23 cellular contexts compared by ENCODE assay signal in the genomic region with DNA sequence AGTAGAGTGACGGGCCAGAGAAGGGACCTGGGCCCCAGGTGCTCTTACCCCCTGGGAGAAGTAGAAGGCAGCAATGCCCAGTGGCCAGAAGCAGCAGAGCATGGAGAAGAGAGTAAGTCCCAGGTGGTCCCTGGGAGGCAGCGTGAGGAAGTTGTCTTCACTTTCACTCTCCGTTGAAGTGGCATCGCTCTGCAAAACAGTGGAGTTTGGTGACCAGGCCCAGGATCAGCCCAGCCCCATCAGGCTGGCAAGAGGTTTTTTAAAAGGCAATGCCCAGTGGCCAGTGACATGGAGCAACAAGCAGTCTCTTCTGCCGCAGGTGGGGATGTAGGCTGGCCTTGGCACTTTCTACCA. TPM values are rescaled to one million over a fixed set of nuclear protein-coding genes. Genes with fewer than 3 reads are reported as not detected.
"Had no signal": no experiment of that assay in that cellular context is flagged by ENCODE, and none has a peak within 500 bp of the region (broad histone marks: within the 10 kb centered on the region; RNA-seq: fewer than 3 reads in every experiment).

No MANE protein-coding gene starts in this region.

- H3K4me3 Mint-ChIP-seq: activated CD4-positive, alpha-beta memory T cell treated with anti-CD3 and anti-CD28 coated beads for 36 hours; activated CD4-positive, alpha-beta T cell treated with anti-CD3 and anti-CD28 coated beads, Interleukin-2, amount 10 ng/mL, durations not matched to agents 24 days and 14 days; activated naive CD8-positive, alpha-beta T cell treated with anti-CD3 and anti-CD28 coated beads, Interleukin-2, amount 10 ng/mL, durations not matched to agents 7 days and 5 days; activated T-helper 17 cell treated with anti-CD3 and anti-CD28 coated beads, Interleukin-2, amount 50 U/mL, for 72 hours; T-helper 1 cell treated with Interleukin-12 subunit alpha and Interleukin-12 subunit beta and Interleukin-4 antibody, amounts not matched to agents 30 μg/mL and 1 μg/mL, for 36 hours had no signal

- H3K27ac Mint-ChIP-seq: activated CD4-positive, alpha-beta memory T cell treated with anti-CD3 and anti-CD28 coated beads for 36 hours; activated CD4-positive, alpha-beta T cell treated with anti-CD3 and anti-CD28 coated beads, Interleukin-2, amount 10 ng/mL, durations not matched to agents 24 days and 14 days; activated naive CD8-positive, alpha-beta T cell treated with anti-CD3 and anti-CD28 coated beads, Interleukin-2, amount 10 ng/mL, durations not matched to agents 7 days and 5 days; activated T-helper 17 cell treated with anti-CD3 and anti-CD28 coated beads, Interleukin-2, amount 50 U/mL, for 72 hours; T-helper 1 cell treated with Interleukin-12 subunit alpha and Interleukin-12 subunit beta and Interleukin-4 antibody, amounts not matched to agents 30 μg/mL and 1 μg/mL, for 36 hours had no signal

- H3K9me3 ChIP-seq: adrenal gland, MG63 had no signal

- H3K27me3 ChIP-seq: adrenal gland, MG63 had no signal

- H3K27me3 Mint-ChIP-seq: activated CD4-positive, alpha-beta memory T cell treated with anti-CD3 and anti-CD28 coated beads for 36 hours; activated CD4-positive, alpha-beta T cell treated with anti-CD3 and anti-CD28 coated beads, Interleukin-2, amount 10 ng/mL, durations not matched to agents 24 days and 14 days had no signal

- H3K4me3 ChIP-seq: adrenal gland, MG63, PC-9 had no signal

- H3K27ac ChIP-seq: adrenal gland, KMS-11, PC-9 had no signal

- H3K36me3 Mint-ChIP-seq: activated CD4-positive, alpha-beta memory T cell treated with anti-CD3 and anti-CD28 coated beads for 36 hours; activated naive CD8-positive, alpha-beta T cell treated with anti-CD3 and anti-CD28 coated beads, Interleukin-2, amount 10 ng/mL, durations not matched to agents 7 days and 5 days had no signal

- H3K4me1 ChIP-seq: adrenal gland had no signal

- H3K4me1 Mint-ChIP-seq: activated T-helper 17 cell treated with anti-CD3 and anti-CD28 coated beads, Interleukin-2, amount 50 U/mL, for 72 hours had no signal

- H3K9me3 Mint-ChIP-seq: activated CD4-positive, alpha-beta memory T cell treated with anti-CD3 and anti-CD28 coated beads for 36 hours; activated CD4-positive, alpha-beta T cell treated with anti-CD3 and anti-CD28 coated beads, Interleukin-2, amount 10 ng/mL, durations not matched to agents 24 days and 14 days; activated naive CD8-positive, alpha-beta T cell treated with anti-CD3 and anti-CD28 coated beads, Interleukin-2, amount 10 ng/mL, durations not matched to agents 7 days and 5 days; activated T-helper 17 cell treated with anti-CD3 and anti-CD28 coated beads, Interleukin-2, amount 50 U/mL, for 72 hours; T-helper 1 cell treated with Interleukin-12 subunit alpha and Interleukin-12 subunit beta and Interleukin-4 antibody, amounts not matched to agents 30 μg/mL and 1 μg/mL, for 36 hours had no signal

- DNase-seq: activated CD4-positive, alpha-beta memory T cell treated with anti-CD3 and anti-CD28 coated beads for 36 hours; activated CD4-positive, alpha-beta T cell treated with anti-CD3 and anti-CD28 coated beads for 1 hour; activated CD4-positive, alpha-beta T cell treated with anti-CD3 and anti-CD28 coated beads, Interleukin-2, amount 10 ng/mL, durations not matched to agents 24 days and 14 days; activated CD8-positive, alpha-beta memory T cell treated with anti-CD3 and anti-CD28 coated beads for 24 hours; activated naive CD4-positive, alpha-beta T cell treated with anti-CD3 and anti-CD28 coated beads, Interleukin-2, amount 50 U/mL, for 16 hours; activated naive CD8-positive, alpha-beta T cell treated with anti-CD3 and anti-CD28 coated beads, Interleukin-2, amount 10 ng/mL, durations not matched to agents 7 days and 5 days; activated T-cell treated with anti-CD3 and anti-CD28 coated beads for 4 hours; activated T-cell treated with anti-CD3 and anti-CD28 coated beads, Interleukin-2, amount 50 U/mL, for 48 hours; adrenal gland; anterior cingulate cortex; MG63; NCI-H1105 treated with DMSO at 0.1 percent for 48 hours; NCI-H1436 treated with DMSO at 0.1 percent for 48 hours; NCI-H187 treated with DMSO at 0.1 percent for 48 hours; NCI-H2081 treated with DMSO at 0.1 percent for 48 hours; NCI-H446; NCI-H524; SHP77 treated with DMSO at 0.1 percent for 48 hours had no signal

- H3K36me3 ChIP-seq: adrenal gland, MG63 had no signal

- ATAC-seq: activated T-helper 17 cell treated with anti-CD3 and anti-CD28 coated beads, Interleukin-2, amount 50 U/mL, for 72 hours had no signal

RNA-seq across cellular contexts. Expression of gene SYNDIG1L, which starts 18.2 kb away (rescaled TPM):
- total RNA-seq: activated CD4-positive, alpha-beta memory T cell treated with anti-CD3 and anti-CD28 coated beads for 36 hours; activated CD4-positive, alpha-beta T cell treated with anti-CD3 and anti-CD28 coated beads, Interleukin-2, amount 10 ng/mL, durations not matched to agents 24 days and 14 days; activated naive CD8-positive, alpha-beta T cell treated with anti-CD3 and anti-CD28 coated beads, Interleukin-2, amount 10 ng/mL, durations not matched to agents 7 days and 5 days; activated T-helper 17 cell treated with anti-CD3 and anti-CD28 coated beads, Interleukin-2, amount 50 U/mL, for 72 hours; SK-MEL-5 had no signal

RNA-seq across cellular contexts. Expression of gene VRTN, which starts 59.5 kb away (rescaled TPM):
- total RNA-seq: activated CD4-positive, alpha-beta memory T cell treated with anti-CD3 and anti-CD28 coated beads for 36 hours; activated CD4-positive, alpha-beta T cell treated with anti-CD3 and anti-CD28 coated beads, Interleukin-2, amount 10 ng/mL, durations not matched to agents 24 days and 14 days; activated naive CD8-positive, alpha-beta T cell treated with anti-CD3 and anti-CD28 coated beads, Interleukin-2, amount 10 ng/mL, durations not matched to agents 7 days and 5 days; activated T-helper 17 cell treated with anti-CD3 and anti-CD28 coated beads, Interleukin-2, amount 50 U/mL, for 72 hours; PC-9; SK-MEL-5 had no signal
- polyA plus RNA-seq: adrenal gland had no signal
